Comparison of ENCODE assay signal across 20 cellular contexts in the genomic region with DNA sequence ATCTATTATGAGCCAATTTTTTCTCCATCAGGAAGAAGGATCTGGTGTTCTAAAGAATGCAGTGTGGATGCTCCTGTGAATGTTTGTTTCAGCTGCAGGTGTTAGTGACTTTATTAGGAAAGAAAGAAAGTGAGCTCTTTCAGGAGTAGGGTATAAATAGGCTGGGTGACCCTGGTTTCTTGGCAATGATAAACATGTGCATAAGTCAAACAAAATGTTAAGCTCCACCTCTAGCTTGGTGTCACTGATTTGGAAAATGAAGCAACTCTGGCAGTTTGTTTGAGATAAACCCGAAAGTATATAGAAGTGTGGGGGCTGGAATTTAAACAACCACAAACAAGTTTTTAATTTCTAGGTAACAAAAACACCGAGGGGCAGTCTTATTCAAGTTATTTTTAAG.
"Had no signal": no experiment of that assay in that cellular context is flagged by ENCODE, and none has a peak within 500 bp of the region (broad histone marks: within the 10 kb centered on the region; RNA-seq: fewer than 3 reads in every experiment).

No MANE protein-coding gene starts in this region.

- H3K4me1 ChIP-seq: colonic mucosa, left lung, psoas muscle, sigmoid colon had no signal

- H3K9me3 ChIP-seq: colonic mucosa, heart left ventricle, left lung, neutrophil, psoas muscle, sigmoid colon had no signal

- ATAC-seq: left lung, psoas muscle had no signal

- H3K4me3 ChIP-seq: colonic mucosa, heart left ventricle, left lung, psoas muscle, sigmoid colon, skin epidermis, stomach had no signal

- H3K27ac ChIP-seq: colonic mucosa, heart left ventricle, left lung, neutrophil, psoas muscle, skin epidermis had no signal

- H3K36me3 ChIP-seq: colonic mucosa, heart left ventricle, left lung, neutrophil, sigmoid colon, stomach had no signal

- H3K27me3 ChIP-seq: colonic mucosa, sigmoid colon, stomach had no signal

- DNase-seq: colonic mucosa; effector CD4-positive, alpha-beta T cell; endodermal cell; erythroblast; foreskin melanocyte; heart left ventricle; hypothalamus; kidney glomerular epithelial cell; left lung; mesendoderm; naive B cell; nephron progenitor cell; psoas muscle; retina; sigmoid colon; stimulated activated naive CD4-positive, alpha-beta T cell; stomach; trophoblast cell had no signal
